ENCODE assay signal across 21 cellular contexts in genomic region chr2:239965318-239965717, GRCh38.
"Had no signal": no experiment of that assay in that cellular context is flagged by ENCODE, and none has a peak within 500 bp of the region (broad histone marks: within the 10 kb centered on the region; RNA-seq: fewer than 3 reads in every experiment).

No MANE protein-coding gene starts in this region.

- H3K4me2 ChIP-seq: hepatocyte, neural progenitor cell had no signal

- DNase-seq: activated CD4-positive, alpha-beta memory T cell treated with anti-CD3 and anti-CD28 coated beads, Interleukin-2, amount 10 ng/mL, durations not matched to agents 7 days and 5 days; activated CD4-positive, alpha-beta T cell treated with anti-CD3 and anti-CD28 coated beads, Interleukin-2, amount 10 ng/mL, durations not matched to agents 24 days and 14 days; effector memory CD8-positive, alpha-beta T cell; immature natural killer cell; left lung; naive thymus-derived CD8-positive, alpha-beta T cell; stimulated activated CD4-positive, alpha-beta T cell treated with anti-CD3 and anti-CD28 coated beads, Interleukin-12 subunit alpha, Interleukin-12 subunit beta, amount 100 ng/mL, for 4 hours; stimulated activated CD4-positive, alpha-beta T cell treated with anti-CD3 and anti-CD28 coated beads, Interleukin-4, amount 100 ng/mL, for 4 hours; T1000; transverse colon had no signal

- H3K36me3 ChIP-seq: prostate gland had no signal

- H3K27me3 ChIP-seq: breast epithelium, dorsolateral prefrontal cortex, hepatocyte, left lung, neural progenitor cell, transverse colon had no signal

- H3K27ac Mint-ChIP-seq: activated CD4-positive, alpha-beta memory T cell treated with anti-CD3 and anti-CD28 coated beads, Interleukin-2, amount 10 ng/mL, durations not matched to agents 7 days and 5 days; activated CD4-positive, alpha-beta T cell treated with anti-CD3 and anti-CD28 coated beads, Interleukin-2, amount 10 ng/mL, durations not matched to agents 24 days and 14 days; activated naive CD8-positive, alpha-beta T cell; effector memory CD8-positive, alpha-beta T cell; immature natural killer cell; mesothelial cell of epicardium; naive thymus-derived CD8-positive, alpha-beta T cell; neural progenitor cell; stimulated activated naive CD8-positive, alpha-beta T cell treated with anti-CD3 and anti-CD28 coated beads, Interleukin-15, Interleukin-2, amounts not matched to agents 100 ng/mL and 50 ng/mL, for 24 hours had no signal

- ATAC-seq: activated CD4-positive, CD25-positive, alpha-beta regulatory T cell treated with anti-CD3 and anti-CD28 coated beads, Interleukin-2, amount 50 U/mL, for 24 hours; effector memory CD8-positive, alpha-beta T cell; left lung; naive thymus-derived CD8-positive, alpha-beta T cell had no signal

- H3K4me3 ChIP-seq: breast epithelium, dorsolateral prefrontal cortex, hepatocyte, left lung, lung, neural progenitor cell, prostate gland, transverse colon had no signal

- H3K79me2 ChIP-seq: hepatocyte had no signal

- H2AFZ ChIP-seq: hepatocyte, neural progenitor cell had no signal

- H3K27ac ChIP-seq: breast epithelium, hepatocyte, left lung, neural progenitor cell, prostate gland, transverse colon had no signal

- H3K27me3 Mint-ChIP-seq: activated CD4-positive, alpha-beta memory T cell treated with anti-CD3 and anti-CD28 coated beads, Interleukin-2, amount 10 ng/mL, durations not matched to agents 7 days and 5 days; activated CD4-positive, alpha-beta T cell treated with anti-CD3 and anti-CD28 coated beads, Interleukin-2, amount 10 ng/mL, durations not matched to agents 24 days and 14 days; activated naive CD8-positive, alpha-beta T cell; central memory CD8-positive, alpha-beta T cell; effector memory CD8-positive, alpha-beta T cell; naive thymus-derived CD8-positive, alpha-beta T cell; stimulated activated naive CD8-positive, alpha-beta T cell treated with anti-CD3 and anti-CD28 coated beads, Interleukin-15, Interleukin-2, amounts not matched to agents 100 ng/mL and 50 ng/mL, for 24 hours had no signal

- H3K4me1 ChIP-seq: breast epithelium, left lung, neural progenitor cell, transverse colon had no signal

- H3K4me3 Mint-ChIP-seq: activated CD4-positive, alpha-beta memory T cell treated with anti-CD3 and anti-CD28 coated beads, Interleukin-2, amount 10 ng/mL, durations not matched to agents 7 days and 5 days; activated CD4-positive, alpha-beta T cell treated with anti-CD3 and anti-CD28 coated beads, Interleukin-2, amount 10 ng/mL, durations not matched to agents 24 days and 14 days; activated naive CD8-positive, alpha-beta T cell; central memory CD8-positive, alpha-beta T cell; effector memory CD8-positive, alpha-beta T cell; immature natural killer cell; mesothelial cell of epicardium; naive thymus-derived CD8-positive, alpha-beta T cell; neural progenitor cell; stimulated activated naive CD8-positive, alpha-beta T cell treated with anti-CD3 and anti-CD28 coated beads, Interleukin-15, Interleukin-2, amounts not matched to agents 100 ng/mL and 50 ng/mL, for 24 hours had no signal

- H3K4me1 Mint-ChIP-seq: activated CD4-positive, alpha-beta memory T cell treated with anti-CD3 and anti-CD28 coated beads, Interleukin-2, amount 10 ng/mL, durations not matched to agents 7 days and 5 days; activated CD4-positive, alpha-beta T cell treated with anti-CD3 and anti-CD28 coated beads, Interleukin-2, amount 10 ng/mL, durations not matched to agents 24 days and 14 days; immature natural killer cell; mesothelial cell of epicardium had no signal
